ENCODE assay signal across 12 cellular contexts in the genomic region with DNA sequence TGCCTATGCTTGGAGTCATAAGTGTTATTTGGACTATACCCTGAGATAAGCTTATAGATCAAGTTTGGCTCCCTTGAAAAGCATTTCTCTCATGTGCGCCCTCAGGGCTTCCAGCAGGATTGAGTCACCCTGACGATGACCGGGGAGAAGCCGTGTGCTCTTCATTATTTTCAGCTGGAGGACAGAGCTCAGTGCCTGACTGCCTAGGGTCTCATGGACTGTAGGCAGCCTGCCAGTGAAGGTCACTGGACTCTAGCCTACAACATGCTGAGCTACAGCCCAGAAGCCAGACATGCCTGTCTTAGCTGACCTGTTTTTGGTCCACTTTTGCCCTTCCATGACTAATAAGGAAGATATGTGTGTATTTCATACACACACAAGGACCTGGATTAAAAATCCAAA. TPM values are rescaled to one million over a fixed set of nuclear protein-coding genes. Genes with fewer than 3 reads are reported as not detected.
DNase-seq lines count a peak whose midpoint lies in the region; ATAC-seq, FAIRE-seq and TF ChIP-seq lines count a peak whose summit lies in the region.
"Had no signal": no experiment of that assay in that cellular context is flagged by ENCODE, and none has a peak within 500 bp of the region (broad histone marks: within the 10 kb centered on the region; RNA-seq: fewer than 3 reads in every experiment).

No MANE protein-coding gene starts in this region.

- CTCF ChIA-PET in A549 (lab: Yijun Ruan, JAX) (no interaction called here), MCF 10A (lab: Yijun Ruan, JAX) (interaction anchor here (0.6 to 1.4 kb wide), 3 partner anchors 30 to 786 kb away, joined by 3 to 5 read pairs (median 3); no protein-coding TSS in a partner anchor)

- H3K36me3 Mint-ChIP-seq in HFFc6 (ENCODE audit: low read depth) (no peaks in the 10 kb centered on the region), MCF 10A (ENCODE audit: insufficient read depth, unreplicated experiment) (no peaks in the 10 kb centered on the region)

- TF ChIP-seq POLR2A in A549 (IDR thresholded peaks at IDR 0.05; ENCODE audit: low read length), result no peak

- FAIRE-seq in A549 (lab: Jason Lieb, UNC), result no peak
- FAIRE-seq: GM12891 had no signal

- H3K4me1 Mint-ChIP-seq in HFFc6 (ENCODE audit: low read depth) (peaks cover 62% of the 10 kb centered on the region), MCF 10A (ENCODE audit: insufficient read depth, unreplicated experiment) (peaks cover 26% of the 10 kb centered on the region)

- H3K27ac Mint-ChIP-seq in HFFc6, result peak overlapping the region; percentile 90
- peak overlapping the region; percentile 61 for H3K27ac Mint-ChIP-seq in MCF 10A (ENCODE audit: low read depth, unreplicated experiment)

- POLR2A ChIA-PET in A549 (lab: Yijun Ruan, JAX), result interaction anchor here (0.6 to 2.4 kb wide), 4 partner anchors 12 to 1950 kb away, joined by 3 to 10 read pairs (median 4); partner anchors contain the start of gene NUDT16
- POLR2A ChIA-PET in MCF 10A (lab: Yijun Ruan, JAX), result interaction anchor here (0.8 to 2.1 kb wide), 5 partner anchors 11 to 456 kb away, joined by 3 to 12 read pairs (median 3); partner anchors contain the start of genes ATP2C1 and NUDT16

- no peak for TF ChIP-seq RAD21 in A549 (conservative IDR thresholded peaks at IDR 0.05 in 1 of 2, IDR thresholded peaks at IDR 0.05 in 1 of 2)

- DNase-seq in A549 (ENCODE audit: low read depth in 1 of 2, low spot score in 1 of 2) (peak; percentile 7 to 42), HFFc6 (peak; percentile 89), MCF 10A (ENCODE audit: unreplicated experiment) (peak; percentile 73), left ventricle myocardium superior (peak; percentile 47), H7 (no peak)
- DNase-seq in stimulated activated CD4-positive, alpha-beta T cell treated with anti-CD3 and anti-CD28 coated beads, Interleukin-12 subunit alpha, Interleukin-12 subunit beta, amount 100 ng/mL, for 4 hours, result no peak
- DNase-seq: activated CD8-positive, alpha-beta memory T cell treated with anti-CD3 and anti-CD28 coated beads for 24 hours; NCI-H1694; upper lobe of left lung had no signal

- BruUV-seq in MCF 10A (replicated peaks; lab: Mats Ljungman, UMichigan), result no TSS peak

- H3K4me3 Mint-ChIP-seq in HFFc6, result peak overlapping the region; percentile 69
- no peak overlapping the region for H3K4me3 Mint-ChIP-seq in MCF 10A (ENCODE audit: unreplicated experiment)

- no peaks in the 10 kb centered on the region for H3K36me3 ChIP-seq in H7 (replicated peaks; ENCODE audit: control insufficient read depth, insufficient read depth, low read length)
- H3K36me3 ChIP-seq: upper lobe of left lung had no signal

- intact Hi-C loops in MCF 10A (cut with micrococcal nuclease), result no loop called here
- intact Hi-C loops in left ventricle myocardium superior (cut with micrococcal nuclease), result no loop called here

- H3K27ac ChIP-seq in A549, result peak overlapping the region; percentile 47 to 87
- H3K27ac ChIP-seq: upper lobe of left lung had no signal

- peak overlapping the region; percentile 62 for H3K4me2 ChIP-seq in A549

- ATAC-seq in A549 (peak; percentile 86 to 89), left ventricle myocardium superior (peak; percentile 83), HG03432 (IDR thresholded peaks at IDR 0.05; ENCODE audit: unreplicated experiment) (no peak), HG03460 (IDR thresholded peaks at IDR 0.05; ENCODE audit: unreplicated experiment) (no peak)

- TF ChIP-seq CTCF in A549 (IDR thresholded peaks at IDR 0.05), result no peak
- no peak for TF ChIP-seq CTCF in HFFc6 (IDR thresholded peaks at IDR 0.05)
- TF ChIP-seq CTCF in MCF 10A (IDR thresholded peaks at IDR 0.05; ENCODE audit: unreplicated experiment), result no peak

- H3K27me3 Mint-ChIP-seq in HFFc6 (ENCODE audit: insufficient read depth) (no peaks in the 10 kb centered on the region), MCF 10A (ENCODE audit: insufficient read depth, unreplicated experiment) (no peaks in the 10 kb centered on the region)

- H3K9me3 ChIP-seq in A549, result no peaks in the 10 kb centered on the region
- H3K9me3 ChIP-seq: upper lobe of left lung had no signal

- H3K4me1 ChIP-seq in A549, result peaks cover 50% of the 10 kb centered on the region

- TF ChIP-seq EP300 in A549 (IDR thresholded peaks at IDR 0.05), result peak in 1 of 2 experiments; percentile 25; a peak in 1 of 5 replicates

- H3K4me3 ChIP-seq in A549, result no peak overlapping the region
- no peak overlapping the region for H3K4me3 ChIP-seq in H7 (ENCODE audit: insufficient read depth, low read depth, low read length)
- H3K4me3 ChIP-seq: upper lobe of left lung had no signal

- no peaks in the 10 kb centered on the region for H3K9me3 Mint-ChIP-seq in HFFc6
- H3K9me3 Mint-ChIP-seq in MCF 10A (ENCODE audit: unreplicated experiment), result no peaks in the 10 kb centered on the region

- 4% methylated on average over 4 of the region's 4 CpGs for WGBS in A549 (ENCODE audit: missing lambda C conversion rate)

- no peaks in the 10 kb centered on the region for H3K27me3 ChIP-seq in H7 (ENCODE audit: control insufficient read depth, insufficient read depth, low read length)
- H3K27me3 ChIP-seq: upper lobe of left lung had no signal

TF ChIP-seq in A549, 52 proteins besides CTCF, POLR2A, EP300 and RAD21 (continues in another document):
- TF ChIP-seq RCOR1 (IDR thresholded peaks at IDR 0.05; ENCODE audit: low read depth, low read length) (no peak), REST (IDR thresholded peaks at IDR 0.05) (no peak), SMC3 (IDR thresholded peaks at IDR 0.05) (no peak), HES2 (IDR thresholded peaks at IDR 0.05) (no peak), JUNB (IDR thresholded peaks at IDR 0.05) (no peak), CEBPB (IDR thresholded peaks at IDR 0.05) (peak in 1 of 2 experiments; percentile 2; a peak in 1 of 4 replicates), E2F6 (IDR thresholded peaks at IDR 0.05; ENCODE audit: borderline replicate concordance, low read depth) (no peak)
- TF ChIP-seq, protein P1, sequence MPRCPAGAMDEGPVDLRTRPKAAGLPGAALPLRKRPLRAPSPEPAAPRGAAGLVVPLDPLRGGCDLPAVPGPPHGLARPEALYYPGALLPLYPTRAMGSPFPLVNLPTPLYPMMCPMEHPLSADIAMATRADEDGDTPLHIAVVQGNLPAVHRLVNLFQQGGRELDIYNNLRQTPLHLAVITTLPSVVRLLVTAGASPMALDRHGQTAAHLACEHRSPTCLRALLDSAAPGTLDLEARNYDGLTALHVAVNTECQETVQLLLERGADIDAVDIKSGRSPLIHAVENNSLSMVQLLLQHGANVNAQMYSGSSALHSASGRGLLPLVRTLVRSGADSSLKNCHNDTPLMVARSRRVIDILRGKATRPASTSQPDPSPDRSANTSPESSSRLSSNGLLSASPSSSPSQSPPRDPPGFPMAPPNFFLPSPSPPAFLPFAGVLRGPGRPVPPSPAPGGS (IDR thresholded peaks at IDR 0.05), result no peak
- TF ChIP-seq, protein P2, sequence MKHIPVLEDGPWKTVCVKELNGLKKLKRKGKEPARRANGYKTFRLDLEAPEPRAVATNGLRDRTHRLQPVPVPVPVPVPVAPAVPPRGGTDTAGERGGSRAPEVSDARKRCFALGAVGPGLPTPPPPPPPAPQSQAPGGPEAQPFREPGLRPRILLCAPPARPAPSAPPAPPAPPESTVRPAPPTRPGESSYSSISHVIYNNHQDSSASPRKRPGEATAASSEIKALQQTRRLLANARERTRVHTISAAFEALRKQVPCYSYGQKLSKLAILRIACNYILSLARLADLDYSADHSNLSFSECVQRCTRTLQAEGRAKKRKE (CRISPR knock-in tag; IDR thresholded peaks at IDR 0.05; ENCODE audit: low read depth), result no peak

RNA-seq across cellular contexts. Expression of gene NUDT16, which starts 31.6 kb away (rescaled TPM):
- polyA plus RNA-seq in A549 (2011; rRNA removed) (5.6 and 8.2 TPM in 2 replicates), A549 (2017; fragmentation: RNase III; extraction: RNeasy Plus Mini Kit Qiagen cat#74134 plus additional on column Dnase treatment) (9.2 to 11.2 TPM (median 10.7 TPM) in 3 replicates)
- 3.6 and 4.8 TPM in 2 replicates for polyA plus RNA-seq in A549 (2012; cell fraction: cytosol; rRNA removed)
- 4.3 TPM in 2 replicates for polyA plus RNA-seq in A549 (2012; cell fraction: nucleus; rRNA removed)
- polyA minus RNA-seq in A549 (2011; rRNA and poly(A)+ RNA removed), result 3.6 and 4.2 TPM in 2 replicates
- 10 to 100 TPM; 18.3 to 21.3 (median 19.7) TPM for total RNA-seq in HFFc6 (2021; fragmentation: NEBNext Ultra II Directional; extraction: Animal tissue kit (Norgen Biotek cat#: 25700))
- total RNA-seq in MCF 10A (2022) (12.0 and 13.0 TPM in 2 replicates), left ventricle myocardium superior (26.0 TPM)
- 7.0 and 12.5 TPM in 2 replicates for total RNA-seq in H7 (2014; rRNA removed; shearing (Covaris generic))

Comparison
In these comparisons a context has a peak if more than half of its experiments do, and no peak if none do; other contexts are left out.
1. ATAC-seq: peak in A549 (2 of 2) and left ventricle myocardium superior (single experiment); none in HG03432 (single experiment) and HG03460 (single experiment).
2. DNase-seq: peak in A549 (2 of 2), HFFc6 (single experiment), MCF 10A (single experiment) and left ventricle myocardium superior (single experiment); none in stimulated activated CD4-positive, alpha-beta T cell treated with anti-CD3 and anti-CD28 coated beads, Interleukin-12 subunit alpha, Interleukin-12 subunit beta, amount 100 ng/mL, for 4 hours (single experiment) and H7 (single experiment).